13 cellular contexts compared by ENCODE assay signal in genomic region chr2:204051999-204052558, GRCh38.
DNase-seq lines count a peak whose midpoint lies in the region; ATAC-seq and TF ChIP-seq lines count a peak whose summit lies in the region.
"Had no signal": no experiment of that assay in that cellular context is flagged by ENCODE, and none has a peak within 500 bp of the region (broad histone marks: within the 10 kb centered on the region; RNA-seq: fewer than 3 reads in every experiment).

No MANE protein-coding gene starts in this region.

- DNase-seq in left lobe of liver (ENCODE audit: low spot score) (no peak), sciatic nerve (ENCODE audit: low spot score) (no peak), H9 (no peak), NOMO-1 treated with dmso at 0.1 percent for 144 hours (lab: John Stamatoyannopoulos, UW; ENCODE audit: unreplicated experiment) (no peak)
- no peak for DNase-seq in activated effector memory CD4-positive, alpha-beta T cell treated with Interleukin-2 at 50 U/mL for 16 hours
- DNase-seq: C1 segment of cervical spinal cord, Calu3, COR-L47, DMS79 treated with DMSO at 0.1 percent for 48 hours, GF-D8, GM23248 had no signal

- H3K9me3 Mint-ChIP-seq in H9 = no peaks in the 10 kb centered on the region
- H3K9me3 Mint-ChIP-seq: CD4-positive, alpha-beta memory T cell had no signal

- H3K4me3 Mint-ChIP-seq in H9 = no peak overlapping the region
- H3K4me3 Mint-ChIP-seq: CD4-positive, alpha-beta memory T cell had no signal

- H3K18ac ChIP-seq in H9 (ENCODE audit: insufficient read length, low read depth, low read length) = no peak overlapping the region

- no peak overlapping the region for H3K4ac ChIP-seq in H9 (ENCODE audit: low read depth, low read length)

- H3K23me2 ChIP-seq in H9 (ENCODE audit: insufficient read length, low read depth, low read length, poor library complexity, severe bottlenecking) = no peaks in the 10 kb centered on the region

- H4K5ac ChIP-seq in H9 (ENCODE audit: insufficient read length, low read depth, low read length) = no peak overlapping the region

- no peaks in the 10 kb centered on the region for H3F3A ChIP-seq in neural cell (ENCODE audit: insufficient read depth, low read length, poor library complexity, severe bottlenecking)

- no peak overlapping the region for H2AK5ac ChIP-seq in H9 (ENCODE audit: insufficient read length, low read length)

- H2AFZ ChIP-seq in neural cell (ENCODE audit: low read depth, low read length) = no peak overlapping the region
- H2AFZ ChIP-seq in H9 (ENCODE audit: low read length) = no peak overlapping the region
- H2AFZ ChIP-seq: GM23248 had no signal

- no peaks in the 10 kb centered on the region for H3K36me3 ChIP-seq in neural cell (ENCODE audit: insufficient read depth, low read length)

- no peaks in the 10 kb centered on the region for H4K20me1 ChIP-seq in neural cell (ENCODE audit: insufficient read depth)
- H4K20me1 ChIP-seq in H9 (ENCODE audit: control insufficient read depth, insufficient read depth, insufficient read length) = no peaks in the 10 kb centered on the region

- ATAC-seq in left lobe of liver = peak; percentile 90
- ATAC-seq in sciatic nerve = peak; percentile 64

- H3K9ac ChIP-seq in neural cell (ENCODE audit: low read length) (no peak overlapping the region), H9 (ENCODE audit: extremely low read depth, insufficient read length, low read length) (no peak overlapping the region)
- H3K9ac ChIP-seq: GM23248 had no signal

- H3K4me3 ChIP-seq in neural cell (ENCODE audit: low read length) = no peak overlapping the region
- H3K4me3 ChIP-seq: GM23248 had no signal

- H3K27ac ChIP-seq in neural cell (ENCODE audit: low read length) (no peak overlapping the region), H9 (ENCODE audit: insufficient read length, low read depth, low read length) (no peak overlapping the region)
- H3K27ac ChIP-seq: GM23248 had no signal

- H3K9me3 ChIP-seq in neural cell (ENCODE audit: low read length) = no peaks in the 10 kb centered on the region
- no peaks in the 10 kb centered on the region for H3K9me3 ChIP-seq in H9 (ENCODE audit: control insufficient read depth, low read depth, low read length)

- H3K14ac ChIP-seq in H9 (ENCODE audit: insufficient read depth, low read length) = no peak overlapping the region

- no peak overlapping the region for H2BK20ac ChIP-seq in H9 (ENCODE audit: low read depth, low read length, poor library complexity, severe bottlenecking)

- H3K27me3 Mint-ChIP-seq in H9 (ENCODE audit: low read depth) = peaks cover 2% of the 10 kb centered on the region; the same call in 1 of the 2 replicates

- no peak overlapping the region for H3K23ac ChIP-seq in H9 (ENCODE audit: insufficient read length, low read depth, low read length)

- TF ChIP-seq EP300 in neural cell (conservative IDR thresholded peaks at IDR 0.05; ENCODE audit: poor library complexity, severe bottlenecking) = peak; percentile 73

- WGBS in H9 (ENCODE audit: extremely low coverage, insufficient read length, low lambda C conversion rate) = no CpG with 5 or more reads among the region's 3 CpGs

- H3K79me2 ChIP-seq in neural cell (replicated peaks; ENCODE audit: insufficient read depth, low read length) (no peaks in the 10 kb centered on the region), H9 (ENCODE audit: insufficient read depth, low read length) (no peaks in the 10 kb centered on the region; the same call in 1 of the 2 replicates)

- H3K4me1 Mint-ChIP-seq in H9 = no peaks in the 10 kb centered on the region

- H4K91ac ChIP-seq in H9 (ENCODE audit: insufficient read length, low read depth, low read length) = no peak overlapping the region

- no peak overlapping the region for H3K56ac ChIP-seq in H9 (ENCODE audit: insufficient read length, low read depth, low read length)

- H2BK15ac ChIP-seq in H9 (ENCODE audit: low read depth, low read length) = no peak overlapping the region

- TF ChIP-seq RAD21 in neural cell (conservative IDR thresholded peaks at IDR 0.05) = no peak

- H2BK12ac ChIP-seq in H9 (ENCODE audit: insufficient read length, low read depth, low read length) = no peak overlapping the region

- H3K79me1 ChIP-seq in H9 (ENCODE audit: insufficient read depth, low read depth, low read length, poor library complexity, severe bottlenecking) = no peaks in the 10 kb centered on the region

- TF ChIP-seq CTCF in neural cell (IDR thresholded peaks at IDR 0.05; ENCODE audit: poor library complexity, severe bottlenecking) (no peak), H9 (conservative IDR thresholded peaks at IDR 0.05) (no peak)

- H3T11ph ChIP-seq in H9 (ENCODE audit: low read length) = no peak overlapping the region

- H3K27me3 ChIP-seq in neural cell (ENCODE audit: insufficient read depth, low read depth, low read length) (no peaks in the 10 kb centered on the region), H9 (ENCODE audit: insufficient read depth, low read length) (no peaks in the 10 kb centered on the region)

- no peak overlapping the region for H2BK120ac ChIP-seq in H9 (ENCODE audit: low read depth, low read length, poor library complexity, severe bottlenecking)

- H3K9me2 ChIP-seq in neural cell (ENCODE audit: insufficient read depth, low read length) = no peaks in the 10 kb centered on the region

- H3K27ac Mint-ChIP-seq in H9 = no peak overlapping the region
- H3K27ac Mint-ChIP-seq: CD4-positive, alpha-beta memory T cell had no signal

- H3K4me2 ChIP-seq in neural cell (ENCODE audit: low read length) (no peak overlapping the region), H9 (ENCODE audit: insufficient read depth, insufficient read length, low read length) (no peak overlapping the region)

- no peak overlapping the region for H2BK5ac ChIP-seq in H9 (ENCODE audit: insufficient read length, low read length)

- no peaks in the 10 kb centered on the region for H3K4me1 ChIP-seq in H9 (ENCODE audit: insufficient read depth, low read length)

- intact Hi-C loops in sciatic nerve (cut with DNase I) = no loop called here

- no peaks in the 10 kb centered on the region for H3K36me3 Mint-ChIP-seq in H9 (ENCODE audit: insufficient read depth in 1 of 3, low read depth in 3 of 3)
- H3K36me3 Mint-ChIP-seq: CD4-positive, alpha-beta memory T cell had no signal

- H4K8ac ChIP-seq in H9 (replicated peaks; ENCODE audit: insufficient read length, low read depth, low read length) = no peak overlapping the region

TF ChIP-seq in neural cell, 6 proteins besides CTCF, POLR2A, EP300 and RAD21:
- TF ChIP-seq POLR2AphosphoS5 (IDR thresholded peaks at IDR 0.05) = peak; percentile 50
- TF ChIP-seq MXI1 (conservative IDR thresholded peaks at IDR 0.05; ENCODE audit: poor library complexity, severe bottlenecking) = no peak
